28 cellular contexts compared by ENCODE assay signal in genomic region chr11:70377645-70378044, GRCh38.
"Had no signal": no experiment of that assay in that cellular context is flagged by ENCODE, and none has a peak within 500 bp of the region (broad histone marks: within the 10 kb centered on the region; RNA-seq: fewer than 3 reads in every experiment).

No MANE protein-coding gene starts in this region.

- H3K4me1 Mint-ChIP-seq: naive thymus-derived CD4-positive, alpha-beta T cell; neural crest cell had no signal

- H3K27me3 Mint-ChIP-seq: naive thymus-derived CD4-positive, alpha-beta T cell; natural killer cell treated with Interleukin-12 subunit alpha and Interleukin-12 subunit beta and Interleukin-15 and Interleukin-18, amount 100 ng/mL, for 72 hours; stimulated activated naive B cell treated with anti-CD40 and anti-IgM and Interleukin-4, amounts not matched to agents 10 μg/mL and 1 μg/mL and 100 μg/mL, for 72 hours had no signal

- H3K27ac Mint-ChIP-seq: naive thymus-derived CD4-positive, alpha-beta T cell; natural killer cell treated with Interleukin-12 subunit alpha and Interleukin-12 subunit beta and Interleukin-15 and Interleukin-18, amount 100 ng/mL, for 72 hours; stimulated activated naive B cell treated with anti-CD40 and anti-IgM and Interleukin-4, amounts not matched to agents 10 μg/mL and 1 μg/mL and 100 μg/mL, for 72 hours had no signal

- H3K27me3 ChIP-seq: pancreas, stomach, testis, thyroid gland, transverse colon, upper lobe of left lung had no signal

- H3K27ac ChIP-seq: left ventricle myocardium inferior, pancreas, skin epidermis, stomach, testis, thyroid gland, transverse colon, upper lobe of left lung had no signal

- DNase-seq: hippocampal formation; kidney; left colon; left ventricle myocardium inferior; mesendoderm; midbrain; mucosa of descending colon; naive thymus-derived CD4-positive, alpha-beta T cell; nucleus accumbens; pancreas; retina; right cardiac atrium; stimulated activated CD4-positive, alpha-beta T cell treated with anti-CD3 and anti-CD28 coated beads, Interleukin-12 subunit alpha, Interleukin-12 subunit beta, amount 100 ng/mL, for 4 hours; stimulated activated CD4-positive, alpha-beta T cell treated with anti-CD3 and anti-CD28 coated beads, Interleukin-15, amount 100 ng/mL, for 24 hours; stimulated activated CD4-positive, alpha-beta T cell treated with anti-CD3 and anti-CD28 coated beads, Interleukin-2, amount 100 ng/mL, for 24 hours; stimulated activated CD4-positive, alpha-beta T cell treated with anti-CD3 and anti-CD28 coated beads, Interleukin-4, amount 100 ng/mL, for 1 hour; stimulated activated naive B cell treated with anti-CD40 and anti-IgM and Interleukin-4, amounts not matched to agents 10 μg/mL and 1 μg/mL and 100 μg/mL, for 72 hours; stimulated activated naive CD8-positive, alpha-beta T cell treated with anti-CD3 and anti-CD28 coated beads, Interleukin-15, Interleukin-2, amounts not matched to agents 100 U/mL and 50 U/mL, for 24 hours; stomach; testis; thyroid gland; transverse colon; upper lobe of left lung had no signal

- H3K4me1 ChIP-seq: left ventricle myocardium inferior, pancreas, prostate gland, testis, upper lobe of left lung had no signal

- H3K9me3 Mint-ChIP-seq: naive thymus-derived CD4-positive, alpha-beta T cell; natural killer cell treated with Interleukin-12 subunit alpha and Interleukin-12 subunit beta and Interleukin-15 and Interleukin-18, amount 100 ng/mL, for 72 hours; neural crest cell; stimulated activated naive B cell treated with anti-CD40 and anti-IgM and Interleukin-4, amounts not matched to agents 10 μg/mL and 1 μg/mL and 100 μg/mL, for 72 hours had no signal

- H3K4me3 Mint-ChIP-seq: naive thymus-derived CD4-positive, alpha-beta T cell; natural killer cell treated with Interleukin-12 subunit alpha and Interleukin-12 subunit beta and Interleukin-15 and Interleukin-18, amount 100 ng/mL, for 72 hours; neural crest cell; stimulated activated naive B cell treated with anti-CD40 and anti-IgM and Interleukin-4, amounts not matched to agents 10 μg/mL and 1 μg/mL and 100 μg/mL, for 72 hours had no signal

- H3K4me3 ChIP-seq: left ventricle myocardium inferior, lung, mucosa of descending colon, pancreas, prostate gland, skin epidermis, stomach, testis, thyroid gland, transverse colon, upper lobe of left lung had no signal

- H3K9me3 ChIP-seq: left ventricle myocardium inferior, mucosa of descending colon, pancreas, prostate gland, stomach, testis, thyroid gland, transverse colon, upper lobe of left lung had no signal
